8 cellular contexts compared by ENCODE assay signal in genomic region chr1:14924012-14924452, GRCh38.
DNase-seq lines count a peak whose midpoint lies in the region; ATAC-seq and TF ChIP-seq lines count a peak whose summit lies in the region.

No MANE protein-coding gene starts in this region.

- H3K9me3 ChIP-seq in endodermal cell (ENCODE audit: control insufficient read depth, low read length) (no peaks in the 10 kb centered on the region), testis (no peaks in the 10 kb centered on the region)

- H3K27ac Mint-ChIP-seq in WTC11 (no peak overlapping the region), endodermal cell (no peak overlapping the region)

- H3K27me3 Mint-ChIP-seq in WTC11 (ENCODE audit: low read depth) (peaks cover 46% of the 10 kb centered on the region), endodermal cell (ENCODE audit: insufficient read depth) (peaks cover 44% of the 10 kb centered on the region)

- no peak overlapping the region for H3K4me3 ChIP-seq in endodermal cell (ENCODE audit: low read length)
- peak overlapping the region; percentile 38 to 68 for H3K4me3 ChIP-seq in testis

- POLR2A ChIA-PET in WTC11 (lab: Charles Lee) = no interaction called here

- CTCF ChIA-PET in WTC11 (lab: Charles Lee) = interaction anchor here (1.4 kb wide), 1 partner anchor 59 kb away, joined by 3 read pairs; no protein-coding TSS in a partner anchor

- H3K9me3 Mint-ChIP-seq in WTC11 (no peaks in the 10 kb centered on the region), endodermal cell (no peaks in the 10 kb centered on the region)

- H3K4me1 ChIP-seq in endodermal cell (ENCODE audit: control insufficient read depth, insufficient read depth, low read length) (peaks cover 10% of the 10 kb centered on the region), testis (peaks cover 19% of the 10 kb centered on the region)

- no peaks in the 10 kb centered on the region for H3K36me3 ChIP-seq in endodermal cell (ENCODE audit: control insufficient read depth, insufficient read depth, low read length)
- H3K36me3 ChIP-seq in testis (ENCODE audit: low read depth, missing control alignments) = no peaks in the 10 kb centered on the region

- H3K4me1 Mint-ChIP-seq in WTC11 = peaks cover 25% of the 10 kb centered on the region
- peaks cover 27% of the 10 kb centered on the region for H3K4me1 Mint-ChIP-seq in endodermal cell

- H3K27me3 ChIP-seq in endodermal cell (ENCODE audit: control insufficient read depth, insufficient read depth, low read length, poor library complexity, severe bottlenecking) (peaks cover 27% of the 10 kb centered on the region), testis (no peaks in the 10 kb centered on the region)

- DNase-seq in D341Med (ENCODE audit: low spot score) (peak; percentile 68), HuH-7.5 (ENCODE audit: low spot score) (peak; percentile 51), WTC11 (ENCODE audit: low spot score) (peak; percentile 51), endodermal cell (peak; percentile 80), lung microvascular endothelial cell (ENCODE audit: low read depth in 2 of 2) (peak; percentile 63 to 66), testis (peak; percentile 81), NCI-H2081 (lab: John Stamatoyannopoulos, UW) (no peak)
- DNase-seq in central memory CD4-positive, alpha-beta T cell = no peak

- TF ChIP-seq CTCF in WTC11 (IDR thresholded peaks at IDR 0.05) (no peak), endodermal cell (conservative IDR thresholded peaks at IDR 0.05) (no peak), testis (IDR thresholded peaks at IDR 0.05) (no peak)

- H3K27ac ChIP-seq in endodermal cell (ENCODE audit: low read depth, low read length) = no peak overlapping the region
- peak overlapping the region in 1 of 2 donors; percentile 69 for H3K27ac ChIP-seq in testis

- TF ChIP-seq POLR2A in testis (IDR thresholded peaks at IDR 0.05) = no peak

- WGBS in endodermal cell (ENCODE audit: insufficient coverage in 1 of 2, insufficient read length in 1 of 2), 2 experiments = 0% methylated on average over 4 to 76 of the region's 76 CpGs
- 1% methylated on average over 75 of the region's 76 CpGs; no CpG with 5 or more reads in 1 of the 2 donors for WGBS in testis, 2 donors

- no peak overlapping the region for H3K9ac ChIP-seq in endodermal cell (ENCODE audit: extremely low read depth, low read length, poor library complexity, severe bottlenecking)

- H3K36me3 Mint-ChIP-seq in WTC11 = no peaks in the 10 kb centered on the region
- H3K36me3 Mint-ChIP-seq in endodermal cell (ENCODE audit: low read depth) = no peaks in the 10 kb centered on the region

- H3K4me3 Mint-ChIP-seq in WTC11 = no peak overlapping the region
- H3K4me3 Mint-ChIP-seq in endodermal cell = peak overlapping the region; percentile 64

- peak; percentile 52 for ATAC-seq in WTC11

- intact Hi-C loops in testis (cut with DNase I; ENCODE audit: low total_unique reads) = loop anchor here (10.0 kb wide), 1 partner anchor 101 kb away; no protein-coding TSS in a partner anchor

TF ChIP-seq in WTC11, 78 proteins besides CTCF, POLR2A, EP300 and RAD21:
- TF ChIP-seq CDX4 (CRISPR knock-in tag; IDR thresholded peaks at IDR 0.05; ENCODE audit: borderline replicate concordance) (no peak), PREB (CRISPR knock-in tag; IDR thresholded peaks at IDR 0.05; ENCODE audit: borderline replicate concordance) (no peak), ATF3 (CRISPR knock-in tag; conservative IDR thresholded peaks at IDR 0.05) (no peak), ETV6 (CRISPR knock-in tag; IDR thresholded peaks at IDR 0.05) (no peak), RORB (CRISPR knock-in tag; IDR thresholded peaks at IDR 0.05) (no peak), ZNF512 (CRISPR knock-in tag; IDR thresholded peaks at IDR 0.05; ENCODE audit: borderline replicate concordance) (no peak), AFF4 (CRISPR knock-in tag; IDR thresholded peaks at IDR 0.05; ENCODE audit: borderline replicate concordance) (no peak), USF2 (CRISPR knock-in tag; IDR thresholded peaks at IDR 0.05) (no peak), TEAD1 (CRISPR knock-in tag; IDR thresholded peaks at IDR 0.05) (no peak), ZNF423 (CRISPR knock-in tag; IDR thresholded peaks at IDR 0.05) (no peak), NFYB (CRISPR knock-in tag; conservative IDR thresholded peaks at IDR 0.05; ENCODE audit: low read depth) (no peak), MXD4 (CRISPR knock-in tag; IDR thresholded peaks at IDR 0.05; ENCODE audit: borderline replicate concordance) (no peak), FOXP1 (CRISPR knock-in tag; IDR thresholded peaks at IDR 0.05; ENCODE audit: borderline replicate concordance) (no peak), TP53 (CRISPR knock-in tag; IDR thresholded peaks at IDR 0.05) (no peak), ZNF219 (CRISPR knock-in tag; IDR thresholded peaks at IDR 0.05; ENCODE audit: borderline replicate concordance) (no peak), ZNF671 (CRISPR knock-in tag; IDR thresholded peaks at IDR 0.05) (no peak)

Comparison
In these comparisons a context has a peak if more than half of its experiments do, and no peak if none do; other contexts are left out.
1. DNase-seq: peak in D341Med (single experiment), HuH-7.5 (single experiment), WTC11 (single experiment), endodermal cell (single experiment), lung microvascular endothelial cell (2 of 2) and testis (single experiment); none in NCI-H2081 (0 of 2) and central memory CD4-positive, alpha-beta T cell (single experiment).